ENCODE assay signal across 1 cellular context in the genomic region with DNA sequence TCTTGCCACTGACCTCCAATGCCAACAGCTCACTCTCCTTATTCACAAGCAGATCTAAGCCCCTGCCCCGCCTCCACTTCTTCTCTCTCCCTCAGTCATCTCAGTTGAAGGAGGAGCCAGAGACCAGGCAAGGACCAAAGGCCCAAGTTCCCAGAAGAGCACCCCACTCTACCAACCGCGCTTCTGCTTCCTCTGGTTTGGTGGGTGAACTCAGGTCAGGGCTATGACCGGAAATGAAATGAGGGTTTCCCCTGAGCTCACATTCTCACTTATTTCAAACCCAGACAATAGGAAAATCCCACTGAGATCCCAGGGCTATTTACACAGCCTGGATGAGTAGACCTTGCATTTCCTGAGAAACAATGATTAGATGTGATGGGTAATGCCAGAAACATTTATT.
TF ChIP-seq lines count a peak whose summit lies in the region.

No MANE protein-coding gene starts in this region.

TF ChIP-seq in WTC11, 78 proteins besides CTCF, POLR2A, EP300 and RAD21 (continued from another document):
- no peak for TF ChIP-seq FOXP4 (CRISPR knock-in tag; IDR thresholded peaks at IDR 0.05)
- no peak for TF ChIP-seq FOXJ3 (CRISPR knock-in tag; IDR thresholded peaks at IDR 0.05; ENCODE audit: borderline replicate concordance)
- TF ChIP-seq NR2C2 (CRISPR knock-in tag; IDR thresholded peaks at IDR 0.05), result no peak
- no peak for TF ChIP-seq ZNF263 (CRISPR knock-in tag; IDR thresholded peaks at IDR 0.05; ENCODE audit: low read depth)
- TF ChIP-seq, protein P1, sequence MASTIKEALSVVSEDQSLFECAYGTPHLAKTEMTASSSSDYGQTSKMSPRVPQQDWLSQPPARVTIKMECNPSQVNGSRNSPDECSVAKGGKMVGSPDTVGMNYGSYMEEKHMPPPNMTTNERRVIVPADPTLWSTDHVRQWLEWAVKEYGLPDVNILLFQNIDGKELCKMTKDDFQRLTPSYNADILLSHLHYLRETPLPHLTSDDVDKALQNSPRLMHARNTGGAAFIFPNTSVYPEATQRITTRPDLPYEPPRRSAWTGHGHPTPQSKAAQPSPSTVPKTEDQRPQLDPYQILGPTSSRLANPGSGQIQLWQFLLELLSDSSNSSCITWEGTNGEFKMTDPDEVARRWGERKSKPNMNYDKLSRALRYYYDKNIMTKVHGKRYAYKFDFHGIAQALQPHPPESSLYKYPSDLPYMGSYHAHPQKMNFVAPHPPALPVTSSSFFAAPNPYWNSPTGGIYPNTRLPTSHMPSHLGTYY (CRISPR knock-in tag; IDR thresholded peaks at IDR 0.05), result no peak
- no peak for TF ChIP-seq RORB (CRISPR knock-in tag; IDR thresholded peaks at IDR 0.05)
- no peak for TF ChIP-seq ETV6 (CRISPR knock-in tag; IDR thresholded peaks at IDR 0.05)
- no peak for TF ChIP-seq KAT7 (CRISPR knock-in tag; IDR thresholded peaks at IDR 0.05; ENCODE audit: borderline replicate concordance)
